12 cellular contexts compared by ENCODE assay signal in genomic region chr11:6530848-6531247, GRCh38. TPM values are rescaled to one million over a fixed set of nuclear protein-coding genes. Genes with fewer than 3 reads are reported as not detected.
A peak's percentile ranks its signal among the peaks of the same experiment; 100 is the strongest.
DNase-seq lines count a peak whose midpoint lies in the region; ATAC-seq and TF ChIP-seq lines count a peak whose summit lies in the region.
"Had no signal": no experiment of that assay in that cellular context is flagged by ENCODE, and none has a peak within 500 bp of the region (broad histone marks: within the 10 kb centered on the region; RNA-seq: fewer than 3 reads in every experiment).

No MANE protein-coding gene starts in this region.

- TF ChIP-seq POLR2A in IMR-90 (IDR thresholded peaks at IDR 0.05; ENCODE audit: low read depth, low read length), result no peak

- no peaks in the 10 kb centered on the region for H3K27me3 ChIP-seq in IMR-90 (ENCODE audit: control insufficient read depth, insufficient read depth, low read length)
- H3K27me3 ChIP-seq: BLaER1 treated with 17β-estradiol and CSF1 and Interleukin-3, amounts not matched to agents 10 nM and 100 nM had no signal

- intact Hi-C loops in activated CD4-positive, alpha-beta T cell treated with anti-CD3 and anti-CD28 coated beads for 36 hours (cut with DNase I, micrococcal nuclease), result loop anchor here (1.0 to 5.0 kb wide), 7 partner anchors 49 to 226 kb away; partner anchors contain the start of genes MRPL17 (in 2 of the 2), ARFIP2 (in 1 of the 2), ILK (in 1 of the 2) and RRP8 (in 1 of the 2)
- intact Hi-C loops in IMR-90 (cut with micrococcal nuclease), result loop anchor here (1.0 to 5.0 kb wide), 5 partner anchors 72 to 226 kb away; partner anchors contain the start of genes ILK, MRPL17 and RRP8
- intact Hi-C loops in left cardiac atrium (cut with DNase I), result loop anchor here (2.0 to 10.0 kb wide), 3 partner anchors 151 to 176 kb away; partner anchors contain the start of gene MRPL17 (in 2 of the 2)

- H3K4me3 Mint-ChIP-seq in activated CD4-positive, alpha-beta T cell treated with anti-CD3 and anti-CD28 coated beads for 36 hours, result no peak overlapping the region
- no peak overlapping the region for H3K4me3 Mint-ChIP-seq in activated CD4-positive, alpha-beta T cell treated with anti-CD3 and anti-CD28 coated beads, Interleukin-2, amount 10 ng/mL, durations not matched to agents 7 days and 5 days
- no peak overlapping the region for H3K4me3 Mint-ChIP-seq in endothelial cell (ENCODE audit: unreplicated experiment)
- H3K4me3 Mint-ChIP-seq in naive thymus-derived CD8-positive, alpha-beta T cell, result no peak overlapping the region
- H3K4me3 Mint-ChIP-seq: B cell; CD8-positive, alpha-beta T cell; H9 had no signal

- no peak overlapping the region for H3K56ac ChIP-seq in IMR-90 (ENCODE audit: extremely low read depth, insufficient read depth, low read length)

- no peak overlapping the region for H3K9ac ChIP-seq in IMR-90 (ENCODE audit: low read depth, low read length)

- H4K5ac ChIP-seq in IMR-90 (ENCODE audit: low read depth, low read length), result no peak overlapping the region

- no peak for DNase-seq in activated CD4-positive, alpha-beta T cell treated with anti-CD3 and anti-CD28 coated beads for 36 hours
- DNase-seq in activated CD4-positive, alpha-beta T cell treated with anti-CD3 and anti-CD28 coated beads, Interleukin-2, amount 10 ng/mL, durations not matched to agents 7 days and 5 days, result no peak
- DNase-seq in ELR (ENCODE audit: low read depth) (peak; percentile 9), IMR-90 (peak; percentile 17), endothelial cell (ENCODE audit: low spot score) (no peak), left cardiac atrium (no peak)
- no peak for DNase-seq in naive thymus-derived CD8-positive, alpha-beta T cell
- DNase-seq: H9 had no signal

- no peak overlapping the region for H3K4ac ChIP-seq in IMR-90 (ENCODE audit: low read depth, low read length)

- H3K4me1 Mint-ChIP-seq in activated CD4-positive, alpha-beta T cell treated with anti-CD3 and anti-CD28 coated beads for 36 hours, result peaks cover 16% of the 10 kb centered on the region
- H3K4me1 Mint-ChIP-seq in activated CD4-positive, alpha-beta T cell treated with anti-CD3 and anti-CD28 coated beads, Interleukin-2, amount 10 ng/mL, durations not matched to agents 7 days and 5 days, result peaks cover 18% of the 10 kb centered on the region
- H3K4me1 Mint-ChIP-seq in endothelial cell (ENCODE audit: unreplicated experiment), result peaks cover 8% of the 10 kb centered on the region
- H3K4me1 Mint-ChIP-seq in naive thymus-derived CD8-positive, alpha-beta T cell, result peaks cover 10 to 13% (median 12%) of the 10 kb centered on the region in 4 donors
- H3K4me1 Mint-ChIP-seq: H9 had no signal

- no peak overlapping the region for H2BK5ac ChIP-seq in IMR-90 (ENCODE audit: low read depth, low read length, poor library complexity, severe bottlenecking)

- no peak for TF ChIP-seq RAD21 in IMR-90 (IDR thresholded peaks at IDR 0.05; ENCODE audit: low read length)

- dilution Hi-C loops in IMR-90 (cut with HindIII; ENCODE audit: low sequenced_read_pairs, unreplicated experiment), result no loop called here

- H2BK120ac ChIP-seq in IMR-90 (ENCODE audit: low read depth, low read length), result no peak overlapping the region

- no peak overlapping the region for H3K4me2 ChIP-seq in IMR-90 (ENCODE audit: low read depth, low read length)
- H3K4me2 ChIP-seq: BLaER1 treated with 17β-estradiol and CSF1 and Interleukin-3, amounts not matched to agents 10 nM and 100 nM had no signal

- H3K9me3 ChIP-seq in IMR-90 (ENCODE audit: control insufficient read depth, insufficient read depth, low read length), result no peaks in the 10 kb centered on the region
- H3K9me3 ChIP-seq: BLaER1 treated with 17β-estradiol and CSF1 and Interleukin-3, amounts not matched to agents 10 nM and 100 nM had no signal

- no peak overlapping the region for H3K18ac ChIP-seq in IMR-90 (ENCODE audit: low read depth, low read length)

- no peak overlapping the region for H3K23ac ChIP-seq in IMR-90 (ENCODE audit: low read depth, low read length)

- H3K14ac ChIP-seq in IMR-90 (replicated peaks; ENCODE audit: low read depth, low read length), result no peak overlapping the region

- no peak overlapping the region for H2BK15ac ChIP-seq in IMR-90 (ENCODE audit: low read depth, low read length)

- in situ Hi-C loops in IMR-90 (cut with MboI; ENCODE audit: low sequenced_read_pairs), result no loop called here

- H4K8ac ChIP-seq in IMR-90 (ENCODE audit: low read depth in 2 of 2, low read length in 2 of 2), result 0 out of 4 replicates have a peak overlapping the region, but pooled peaks of 1 of the 2 experiments have one; percentile 31

- no peak overlapping the region for H2BK20ac ChIP-seq in IMR-90 (ENCODE audit: low read depth, low read length)

- H3K4me3 ChIP-seq in IMR-90 (ENCODE audit: insufficient read depth, low read depth, low read length), result no peak overlapping the region
- H3K4me3 ChIP-seq: BLaER1 treated with 17β-estradiol and CSF1 and Interleukin-3, amounts not matched to agents 10 nM and 100 nM had no signal

- H2AFZ ChIP-seq in IMR-90 (replicated peaks; ENCODE audit: low read length, poor library complexity), result no peak overlapping the region

- no peaks in the 10 kb centered on the region for H3K27me3 Mint-ChIP-seq in activated CD4-positive, alpha-beta T cell treated with anti-CD3 and anti-CD28 coated beads for 36 hours
- H3K27me3 Mint-ChIP-seq in activated CD4-positive, alpha-beta T cell treated with anti-CD3 and anti-CD28 coated beads, Interleukin-2, amount 10 ng/mL, durations not matched to agents 7 days and 5 days, result no peaks in the 10 kb centered on the region
- H3K27me3 Mint-ChIP-seq in endothelial cell (ENCODE audit: unreplicated experiment), result no peaks in the 10 kb centered on the region
- H3K27me3 Mint-ChIP-seq in naive thymus-derived CD8-positive, alpha-beta T cell, result no peaks in the 10 kb centered on the region
- H3K27me3 Mint-ChIP-seq: B cell had no signal

- H3K9me3 Mint-ChIP-seq in activated CD4-positive, alpha-beta T cell treated with anti-CD3 and anti-CD28 coated beads for 36 hours (ENCODE audit: low read depth), result no peaks in the 10 kb centered on the region
- no peaks in the 10 kb centered on the region for H3K9me3 Mint-ChIP-seq in activated CD4-positive, alpha-beta T cell treated with anti-CD3 and anti-CD28 coated beads, Interleukin-2, amount 10 ng/mL, durations not matched to agents 7 days and 5 days
- H3K9me3 Mint-ChIP-seq in endothelial cell (ENCODE audit: unreplicated experiment), result no peaks in the 10 kb centered on the region
- no peaks in the 10 kb centered on the region for H3K9me3 Mint-ChIP-seq in naive thymus-derived CD8-positive, alpha-beta T cell
- H3K9me3 Mint-ChIP-seq: CD8-positive, alpha-beta T cell; H9 had no signal

- WGBS in IMR-90 (ENCODE audit: extremely low coverage in 2 of 2, insufficient read length in 1 of 2), 2 experiments, result 95% methylated on average over 2 of the region's 2 CpGs; no CpG with 5 or more reads in 1 of the 2 experiments

- TF ChIP-seq CTCF in IMR-90 (conservative IDR thresholded peaks at IDR 0.05; ENCODE audit: low read depth, low read length) (no peak), endothelial cell (IDR thresholded peaks at IDR 0.05; ENCODE audit: unreplicated experiment) (no peak)

- no peak overlapping the region for H3K27ac ChIP-seq in IMR-90 (ENCODE audit: insufficient read depth, low read length)
- H3K27ac ChIP-seq: BLaER1 treated with 17β-estradiol and CSF1 and Interleukin-3, amounts not matched to agents 10 nM and 100 nM had no signal

- H4K91ac ChIP-seq in IMR-90 (ENCODE audit: insufficient read depth, low read depth, low read length), result no peak overlapping the region

- POLR2A ChIA-PET in activated CD4-positive, alpha-beta T cell treated with anti-CD3 and anti-CD28 coated beads for 36 hours (lab: Charles Lee), result interaction anchor here (0.7 kb wide), 1 partner anchor 15 kb away, joined by 3 read pairs; no protein-coding TSS in a partner anchor
- POLR2A ChIA-PET in activated CD4-positive, alpha-beta T cell treated with anti-CD3 and anti-CD28 coated beads, Interleukin-2, amount 10 ng/mL, durations not matched to agents 7 days and 5 days (lab: Charles Lee), result no interaction called here
- POLR2A ChIA-PET in IMR-90 (lab: Charles Lee; ENCODE audit: unreplicated experiment), result no interaction called here
- POLR2A ChIA-PET in naive thymus-derived CD8-positive, alpha-beta T cell (lab: Charles Lee), result interaction anchor here (1.2 to 1.3 kb wide), 4 partner anchors 73 to 226 kb away, joined by 3 to 9 read pairs (median 7); partner anchors contain the start of genes ILK, MRPL17 and TAF10

- peaks cover 31% of the 10 kb centered on the region for H3K36me3 Mint-ChIP-seq in activated CD4-positive, alpha-beta T cell treated with anti-CD3 and anti-CD28 coated beads for 36 hours (ENCODE audit: low read depth)
- H3K36me3 Mint-ChIP-seq in activated CD4-positive, alpha-beta T cell treated with anti-CD3 and anti-CD28 coated beads, Interleukin-2, amount 10 ng/mL, durations not matched to agents 7 days and 5 days (ENCODE audit: low read depth), result peaks cover 17% of the 10 kb centered on the region
- H3K36me3 Mint-ChIP-seq in endothelial cell (ENCODE audit: low read depth, unreplicated experiment), result peaks cover 8% of the 10 kb centered on the region
- peaks cover 0 to 22% (median 4%) of the 10 kb centered on the region in 3 donors for H3K36me3 Mint-ChIP-seq in naive thymus-derived CD8-positive, alpha-beta T cell

- peaks cover 6% of the 10 kb centered on the region; the same call in 1 of the 2 replicates for H3K36me3 ChIP-seq in IMR-90 (ENCODE audit: control insufficient read depth, insufficient read depth, low read length)

- CTCF ChIA-PET in activated CD4-positive, alpha-beta T cell treated with anti-CD3 and anti-CD28 coated beads for 36 hours (lab: Charles Lee), result interaction anchor here (0.8 to 5.0 kb wide), 37 partner anchors 10 to 1162 kb away, joined by 3 to 37 read pairs (median 4); partner anchors contain the start of gene MRPL17
- CTCF ChIA-PET in activated CD4-positive, alpha-beta T cell treated with anti-CD3 and anti-CD28 coated beads, Interleukin-2, amount 10 ng/mL, durations not matched to agents 7 days and 5 days (lab: Charles Lee), result interaction anchor here (0.6 to 1.6 kb wide), 24 partner anchors 9 to 983 kb away, joined by 3 to 12 read pairs (median 3); partner anchors contain the start of genes DNHD1, ILK, MRPL17 and PPFIBP2
- CTCF ChIA-PET in IMR-90 (lab: Yijun Ruan, JAX), result interaction anchor here (0.6 to 3.0 kb wide), 21 partner anchors 10 to 175 kb away, joined by 3 to 15 read pairs (median 4); partner anchors contain the start of gene MRPL17

- 0 out of 2 replicates have a peak overlapping the region, but pooled peaks have one; percentile 10 for H2AK5ac ChIP-seq in IMR-90 (ENCODE audit: low read depth, low read length)

- H4K20me1 ChIP-seq in IMR-90 (ENCODE audit: insufficient read depth, low read length), result peaks cover 2% of the 10 kb centered on the region; the same call in 1 of the 2 replicates

- H3K4me1 ChIP-seq in IMR-90 (ENCODE audit: control insufficient read depth, insufficient read depth, low read length), result no peaks in the 10 kb centered on the region

- H3K79me1 ChIP-seq in IMR-90 (ENCODE audit: low read depth in 1 of 2, low read length in 2 of 2), result no peaks in the 10 kb centered on the region; a peak in 1 of 4 replicates

- H3K9me1 ChIP-seq in IMR-90 (ENCODE audit: insufficient read depth, low read length), result no peaks in the 10 kb centered on the region

- no TSS peak for BruUV-seq in IMR-90 (replicated peaks; lab: Mats Ljungman, UMichigan)

- peak overlapping the region; percentile 26 for H3K27ac Mint-ChIP-seq in activated CD4-positive, alpha-beta T cell treated with anti-CD3 and anti-CD28 coated beads for 36 hours
- no peak overlapping the region for H3K27ac Mint-ChIP-seq in activated CD4-positive, alpha-beta T cell treated with anti-CD3 and anti-CD28 coated beads, Interleukin-2, amount 10 ng/mL, durations not matched to agents 7 days and 5 days
- H3K27ac Mint-ChIP-seq in endothelial cell (ENCODE audit: unreplicated experiment), result peak overlapping the region; percentile 64
- peak overlapping the region in 1 of 10 donors; percentile 35 for H3K27ac Mint-ChIP-seq in naive thymus-derived CD8-positive, alpha-beta T cell
- H3K27ac Mint-ChIP-seq: B cell; CD8-positive, alpha-beta T cell; H9 had no signal

- peak; percentile 84 for ATAC-seq in activated CD4-positive, alpha-beta T cell treated with anti-CD3 and anti-CD28 coated beads for 36 hours
- ATAC-seq in IMR-90 (ENCODE audit: low read depth), result peak; percentile 38
- no peak for ATAC-seq in naive thymus-derived CD8-positive, alpha-beta T cell
- ATAC-seq in left cardiac atrium, result no peak
- ATAC-seq in GM18909 (IDR thresholded peaks at IDR 0.05; ENCODE audit: poor library complexity, unreplicated experiment), result no peak

- no peak overlapping the region for H2AK9ac ChIP-seq in IMR-90 (replicated peaks; ENCODE audit: low read depth, low read length, poor library complexity)

RNA-seq across cellular contexts. Expression of gene DNHD1, which starts 33.8 kb away (rescaled TPM):
- 10 to 100 TPM; 20.9 to 21.0 TPM for total RNA-seq in activated CD4-positive, alpha-beta T cell treated with anti-CD3 and anti-CD28 coated beads for 36 hours
- 10 to 100 TPM; 15.8 to 18.0 TPM for total RNA-seq in activated CD4-positive, alpha-beta T cell treated with anti-CD3 and anti-CD28 coated beads, Interleukin-2, amount 10 ng/mL, durations not matched to agents 7 days and 5 days
- 1.4 and 1.8 TPM in 2 replicates for total RNA-seq in IMR-90 (2012; rRNA removed)
- polyA plus RNA-seq in IMR-90 (2012; rRNA removed), result 3.0 and 3.6 TPM in 2 replicates
- polyA plus RNA-seq in IMR-90 (2012; cell fraction: cytosol; rRNA removed), result 1.1 and 1.2 TPM in 2 replicates
- polyA plus RNA-seq in IMR-90 (2012; cell fraction: nucleus; rRNA removed; ENCODE audit: low replicate concordance), result 24.1 and 31.5 TPM in 2 replicates
- total RNA-seq in endothelial cell (ENCODE audit: unreplicated experiment), result 8.5 TPM
- 10 to 100 TPM; 62.4 to 62.8 TPM for total RNA-seq in naive thymus-derived CD8-positive, alpha-beta T cell
- 1 to 10 TPM; 1.0 to 1.9 (median 1.1) TPM for polyA plus RNA-seq in naive thymus-derived CD8-positive, alpha-beta T cell
- 1 to 10 TPM; 4.4 to 7.6 TPM for total RNA-seq in left cardiac atrium

RNA-seq across cellular contexts. Expression of gene TIMM10B, which starts 49.5 kb away (rescaled TPM):
- total RNA-seq in activated CD4-positive, alpha-beta T cell treated with anti-CD3 and anti-CD28 coated beads for 36 hours, result 10 to 100 TPM; 27.1 to 39.2 TPM
- 10 to 100 TPM; 25.6 to 27.0 TPM for total RNA-seq in activated CD4-positive, alpha-beta T cell treated with anti-CD3 and anti-CD28 coated beads, Interleukin-2, amount 10 ng/mL, durations not matched to agents 7 days and 5 days
- total RNA-seq in IMR-90 (2012; rRNA removed) (24.7 and 27.5 TPM in 2 replicates), endothelial cell (ENCODE audit: unreplicated experiment) (42.2 TPM), left cardiac atrium (10 to 100 TPM; 19.9 to 33.0 TPM)
- polyA plus RNA-seq in IMR-90 (2012; rRNA removed), result 22.8 and 27.1 TPM in 2 replicates
- 19.9 and 21.4 TPM in 2 replicates for polyA plus RNA-seq in IMR-90 (2012; cell fraction: cytosol; rRNA removed)
- polyA plus RNA-seq in IMR-90 (2012; cell fraction: nucleus; rRNA removed; ENCODE audit: low replicate concordance), result 20.0 and 35.9 TPM in 2 replicates
- 10 to 100 TPM; 69.2 to 71.5 TPM for total RNA-seq in naive thymus-derived CD8-positive, alpha-beta T cell
- 10 to 100 TPM; 30.5 to 42.7 (median 30.9) TPM for polyA plus RNA-seq in naive thymus-derived CD8-positive, alpha-beta T cell

RNA-seq across cellular contexts. Expression of gene ARFIP2, which starts 49.7 kb away (rescaled TPM):
- 10 to 100 TPM; 36.7 to 40.3 TPM for total RNA-seq in activated CD4-positive, alpha-beta T cell treated with anti-CD3 and anti-CD28 coated beads for 36 hours
- 10 to 100 TPM; 39.0 to 40.6 TPM for total RNA-seq in activated CD4-positive, alpha-beta T cell treated with anti-CD3 and anti-CD28 coated beads, Interleukin-2, amount 10 ng/mL, durations not matched to agents 7 days and 5 days
- total RNA-seq in IMR-90 (2012; rRNA removed), result 76.7 and 84.4 TPM in 2 replicates
- 91.9 and 93.9 TPM in 2 replicates for polyA plus RNA-seq in IMR-90 (2012; rRNA removed)
- 77.7 and 88.8 TPM in 2 replicates for polyA plus RNA-seq in IMR-90 (2012; cell fraction: cytosol; rRNA removed)
- polyA plus RNA-seq in IMR-90 (2012; cell fraction: nucleus; rRNA removed; ENCODE audit: low replicate concordance), result 232 and 369 TPM in 2 replicates
- 46.7 TPM for total RNA-seq in endothelial cell (ENCODE audit: unreplicated experiment)
- 10 to 100 TPM; 54.6 to 56.1 TPM for total RNA-seq in naive thymus-derived CD8-positive, alpha-beta T cell
- 10 to 100 TPM; 31.1 to 43.8 (median 38.3) TPM for polyA plus RNA-seq in naive thymus-derived CD8-positive, alpha-beta T cell
- total RNA-seq in left cardiac atrium, result 10 to 100 TPM; 18.6 to 32.6 TPM

RNA-seq across cellular contexts. Expression of gene TRIM3, which starts 57.1 kb away (rescaled TPM):
- total RNA-seq in activated CD4-positive, alpha-beta T cell treated with anti-CD3 and anti-CD28 coated beads for 36 hours, result 1 to 10 TPM; 3.8 to 4.2 TPM
- total RNA-seq in activated CD4-positive, alpha-beta T cell treated with anti-CD3 and anti-CD28 coated beads, Interleukin-2, amount 10 ng/mL, durations not matched to agents 7 days and 5 days, result 1 to 10 TPM; 6.8 to 8.4 TPM
- total RNA-seq in IMR-90 (2012; rRNA removed) (13.8 and 14.2 TPM in 2 replicates), endothelial cell (ENCODE audit: unreplicated experiment) (26.0 TPM), left cardiac atrium (10 to 100 TPM; 10.6 to 14.5 TPM)
- 22.3 and 23.7 TPM in 2 replicates for polyA plus RNA-seq in IMR-90 (2012; rRNA removed)
- polyA plus RNA-seq in IMR-90 (2012; cell fraction: cytosol; rRNA removed), result 12.9 and 15.6 TPM in 2 replicates
- 112 and 171 TPM in 2 replicates for polyA plus RNA-seq in IMR-90 (2012; cell fraction: nucleus; rRNA removed; ENCODE audit: low replicate concordance)
- total RNA-seq in naive thymus-derived CD8-positive, alpha-beta T cell, result 10 to 100 TPM; 20.7 to 25.9 TPM
- polyA plus RNA-seq in naive thymus-derived CD8-positive, alpha-beta T cell, result 1 to 10 TPM; 1.2 to 2.4 (median 1.8) TPM

Comparison
In these comparisons a context has a peak if more than half of its experiments do, and no peak if none do; other contexts are left out.
1. POLR2A ChIA-PET loops: an anchor here in activated CD4-positive, alpha-beta T cell treated with anti-CD3 and anti-CD28 coated beads for 36 hours (0.7 kb wide) and naive thymus-derived CD8-positive, alpha-beta T cell (1.2 to 1.3 kb wide); none called in activated CD4-positive, alpha-beta T cell treated with anti-CD3 and anti-CD28 coated beads, Interleukin-2, amount 10 ng/mL, durations not matched to agents 7 days and 5 days and IMR-90.
2. ATAC-seq: peak in activated CD4-positive, alpha-beta T cell treated with anti-CD3 and anti-CD28 coated beads for 36 hours (single experiment) and IMR-90 (single experiment); none in naive thymus-derived CD8-positive, alpha-beta T cell (0 of 2), left cardiac atrium (0 of 2) and GM18909 (single experiment).
3. DNase-seq: peak in ELR (single experiment) and IMR-90 (single experiment); none in activated CD4-positive, alpha-beta T cell treated with anti-CD3 and anti-CD28 coated beads for 36 hours (single experiment), activated CD4-positive, alpha-beta T cell treated with anti-CD3 and anti-CD28 coated beads, Interleukin-2, amount 10 ng/mL, durations not matched to agents 7 days and 5 days (single experiment), endothelial cell (single experiment), naive thymus-derived CD8-positive, alpha-beta T cell (0 of 10) and left cardiac atrium (single experiment).